ENCODE assay signal across 25 cellular contexts in the genomic region with DNA sequence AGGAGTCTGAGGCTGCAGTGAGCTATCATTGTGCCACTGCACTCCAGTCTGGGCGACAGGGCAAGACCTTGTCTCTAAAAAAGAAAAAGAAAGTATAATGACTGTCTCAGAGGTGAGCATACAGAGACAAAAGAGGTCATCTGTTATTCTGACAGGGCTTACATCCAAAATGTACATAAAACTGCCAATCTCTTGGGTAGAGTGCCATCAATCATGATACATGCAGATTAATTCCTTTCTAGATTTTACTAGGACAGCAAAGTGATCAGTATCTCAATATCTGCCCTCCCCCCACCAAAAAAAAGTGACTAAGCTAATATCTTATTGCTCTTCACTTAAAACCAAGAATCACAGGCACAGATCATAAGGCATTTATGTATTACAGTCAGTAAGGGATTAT.
"Had no signal": no experiment of that assay in that cellular context is flagged by ENCODE, and none has a peak within 500 bp of the region (broad histone marks: within the 10 kb centered on the region; RNA-seq: fewer than 3 reads in every experiment).

No MANE protein-coding gene starts in this region.

- H3K27ac Mint-ChIP-seq: nephron; stimulated activated effector memory CD8-positive, alpha-beta T cell treated with anti-CD3 and anti-CD28 coated beads, Interleukin-12 subunit alpha, Interleukin-12 subunit beta, amount 100 ng/mL, for 72 hours had no signal

- FAIRE-seq: colon, frontal cortex, kidney had no signal

- H3K4me1 ChIP-seq: uterus had no signal

- H3K27me3 Mint-ChIP-seq: naive thymus-derived CD4-positive, alpha-beta T cell had no signal

- H3K4me1 Mint-ChIP-seq: nephron had no signal

- H3K4me3 ChIP-seq: dorsolateral prefrontal cortex, ovary, psoas muscle, sigmoid colon, thoracic aorta, tibial nerve, upper lobe of right lung, uterus had no signal

- ATAC-seq: left lobe of liver; naive thymus-derived CD4-positive, alpha-beta T cell; psoas muscle; right cardiac atrium; stimulated activated effector memory CD8-positive, alpha-beta T cell treated with anti-CD3 and anti-CD28 coated beads, Interleukin-12 subunit alpha, Interleukin-12 subunit beta, amount 100 ng/mL, for 72 hours; upper lobe of right lung had no signal

- H3K36me3 Mint-ChIP-seq: stimulated activated effector memory CD8-positive, alpha-beta T cell treated with anti-CD3 and anti-CD28 coated beads, Interleukin-12 subunit alpha, Interleukin-12 subunit beta, amount 100 ng/mL, for 72 hours had no signal

- H3K4me3 Mint-ChIP-seq: nephron; stimulated activated effector memory CD8-positive, alpha-beta T cell treated with anti-CD3 and anti-CD28 coated beads, Interleukin-12 subunit alpha, Interleukin-12 subunit beta, amount 100 ng/mL, for 72 hours had no signal

- H3K27ac ChIP-seq: dorsolateral prefrontal cortex, ovary, psoas muscle, sigmoid colon, thoracic aorta, tibial nerve, upper lobe of right lung, uterus had no signal

- H3K27me3 ChIP-seq: dorsolateral prefrontal cortex, ovary, sigmoid colon, tibial nerve, upper lobe of right lung, uterus had no signal

- H3K9me3 Mint-ChIP-seq: stimulated activated effector memory CD8-positive, alpha-beta T cell treated with anti-CD3 and anti-CD28 coated beads, Interleukin-12 subunit alpha, Interleukin-12 subunit beta, amount 100 ng/mL, for 72 hours had no signal

- DNase-seq: dorsolateral prefrontal cortex; effector CD4-positive, alpha-beta T cell; head of caudate nucleus; kidney; mesenchymal stem cell; midbrain; naive thymus-derived CD4-positive, alpha-beta T cell; occipital lobe; ovary; posterior cingulate gyrus; psoas muscle; right cardiac atrium; sigmoid colon; stimulated activated CD4-positive, alpha-beta T cell treated with anti-CD3 and anti-CD28 coated beads, Interleukin-2, amount 100 ng/mL, for 24 hours; stimulated activated CD4-positive, alpha-beta T cell treated with anti-CD3 and anti-CD28 coated beads, Interleukin-4, amount 100 ng/mL, for 24 hours; stimulated activated naive CD4-positive, alpha-beta T cell treated with Interleukin-2 at 50 U/mL for 16 hours; upper lobe of right lung; uterus had no signal

- H3K9me3 ChIP-seq: ovary, psoas muscle, sigmoid colon, thoracic aorta, tibial nerve, upper lobe of right lung, uterus had no signal

- H3K36me3 ChIP-seq: ovary, sigmoid colon, thoracic aorta, tibial nerve, upper lobe of right lung, uterus had no signal
